In the genomic region with DNA sequence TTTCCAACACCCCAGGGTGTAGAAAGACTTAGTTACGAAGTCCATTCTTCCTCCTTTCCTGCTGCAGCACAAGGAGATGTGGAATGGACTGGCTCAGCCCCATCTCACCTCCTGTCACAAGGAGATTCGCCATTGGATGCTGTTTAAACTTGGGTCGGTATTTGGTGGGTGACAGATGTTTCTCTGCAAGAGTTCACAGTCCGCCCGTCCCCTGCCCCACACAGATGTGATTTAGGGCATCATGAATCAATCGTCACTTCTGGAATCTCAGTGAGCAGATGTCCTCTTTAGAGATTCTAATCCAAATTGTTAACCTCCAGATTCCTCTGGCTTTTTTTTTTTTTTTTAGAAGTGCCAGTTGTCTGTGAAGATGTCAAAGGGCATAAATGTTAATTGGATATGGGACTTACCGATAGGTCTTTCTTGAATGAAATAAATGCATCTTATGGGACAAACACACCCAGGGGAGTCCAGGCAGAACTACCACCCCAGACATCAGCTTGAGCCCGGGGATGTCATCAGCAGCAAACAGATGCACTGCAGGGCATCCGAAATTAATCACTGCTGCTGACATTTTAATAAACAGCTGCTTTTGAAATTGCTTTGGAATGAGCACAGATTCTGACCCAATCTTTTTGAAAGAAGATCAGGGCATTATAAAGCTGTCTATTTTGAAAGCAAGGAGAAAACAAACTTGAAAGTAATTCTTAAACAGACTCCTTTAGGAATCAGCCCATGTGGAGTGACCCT, we compare ENCODE assay signal across 22 cellular contexts.
"Had no signal": no experiment of that assay in that cellular context is flagged by ENCODE, and none has a peak within 500 bp of the region (broad histone marks: within the 10 kb centered on the region; RNA-seq: fewer than 3 reads in every experiment).

No MANE protein-coding gene starts in this region.

- H3K4me1 Mint-ChIP-seq: stimulated activated memory B cell treated with anti-CD40 and anti-IgM and Interleukin-4, amounts not matched to agents 10 μg/mL and 1 μg/mL and 100 μg/mL, for 72 hours had no signal

- H3K27me3 ChIP-seq: colonic mucosa, pancreas, upper lobe of left lung, uterus had no signal

- H3K36me3 Mint-ChIP-seq: natural killer cell; stimulated activated memory B cell treated with anti-CD40 and anti-IgM and Interleukin-4, amounts not matched to agents 10 μg/mL and 1 μg/mL and 100 μg/mL, for 72 hours had no signal

- H3K27ac ChIP-seq: colonic mucosa, heart right ventricle, pancreas, tibial artery, upper lobe of left lung, uterus had no signal

- H3K27ac Mint-ChIP-seq: endodermal cell; natural killer cell; progenitor cell of endocrine pancreas; stimulated activated memory B cell treated with anti-CD40 and anti-IgM and Interleukin-4, amounts not matched to agents 10 μg/mL and 1 μg/mL and 100 μg/mL, for 72 hours; stimulated activated naive CD8-positive, alpha-beta T cell treated with anti-CD3 and anti-CD28 coated beads, Interleukin-15, Interleukin-2, amounts not matched to agents 100 ng/mL and 50 ng/mL, for 24 hours had no signal

- ATAC-seq: heart right ventricle; left lobe of liver; natural killer cell; pancreas; right cardiac atrium; stimulated activated memory B cell treated with anti-CD40 and anti-IgM and Interleukin-4, amounts not matched to agents 10 μg/mL and 1 μg/mL and 100 μg/mL, for 72 hours had no signal

- H3K9me3 Mint-ChIP-seq: endodermal cell; natural killer cell; neural crest cell; stimulated activated memory B cell treated with anti-CD40 and anti-IgM and Interleukin-4, amounts not matched to agents 10 μg/mL and 1 μg/mL and 100 μg/mL, for 72 hours; stimulated activated naive CD8-positive, alpha-beta T cell treated with anti-CD3 and anti-CD28 coated beads, Interleukin-15, Interleukin-2, amounts not matched to agents 100 ng/mL and 50 ng/mL, for 24 hours had no signal

- H3K27me3 Mint-ChIP-seq: stimulated activated memory B cell treated with anti-CD40 and anti-IgM and Interleukin-4, amounts not matched to agents 10 μg/mL and 1 μg/mL and 100 μg/mL, for 72 hours had no signal

- H3K4me3 Mint-ChIP-seq: endodermal cell; natural killer cell; neural crest cell; stimulated activated memory B cell treated with anti-CD40 and anti-IgM and Interleukin-4, amounts not matched to agents 10 μg/mL and 1 μg/mL and 100 μg/mL, for 72 hours; stimulated activated naive CD8-positive, alpha-beta T cell treated with anti-CD3 and anti-CD28 coated beads, Interleukin-15, Interleukin-2, amounts not matched to agents 100 ng/mL and 50 ng/mL, for 24 hours had no signal

- DNase-seq: colonic mucosa; dermis blood vessel endothelial cell; effector CD4-positive, alpha-beta T cell; endodermal cell; erythroblast; heart right ventricle; hypothalamus; kidney glomerular epithelial cell; mammary epithelial cell; natural killer cell; nucleus accumbens; pancreas; right cardiac atrium; stimulated activated CD4-positive, alpha-beta T cell treated with anti-CD3 and anti-CD28 coated beads, Interleukin-4, amount 100 ng/mL, for 1 hour; tibial artery; upper lobe of left lung; uterus had no signal

- H3K36me3 ChIP-seq: colonic mucosa, heart right ventricle, pancreas, tibial artery, upper lobe of left lung, uterus had no signal

- H3K4me3 ChIP-seq: colonic mucosa, heart right ventricle, pancreas, tibial artery, upper lobe of left lung, uterus had no signal

- H3K9me3 ChIP-seq: colonic mucosa, heart right ventricle, pancreas, tibial artery, upper lobe of left lung, uterus had no signal

- H3K4me1 ChIP-seq: colonic mucosa, pancreas, tibial artery, upper lobe of left lung, uterus had no signal
